In genomic region chr15:60424006-60424405, GRCh38 we compare ENCODE assay signal across 12 cellular contexts. TPM values are rescaled to one million over a fixed set of nuclear protein-coding genes. Genes with fewer than 3 reads are reported as not detected.
A peak's percentile ranks its signal among the peaks of the same experiment; 100 is the strongest.
DNase-seq lines count a peak whose midpoint lies in the region; ATAC-seq and TF ChIP-seq lines count a peak whose summit lies in the region.
"Had no signal": no experiment of that assay in that cellular context is flagged by ENCODE, and none has a peak within 500 bp of the region (broad histone marks: within the 10 kb centered on the region; RNA-seq: fewer than 3 reads in every experiment).

No MANE protein-coding gene starts in this region.

- H3K27me3 ChIP-seq in Caco-2 (replicated peaks; ENCODE audit: control insufficient read depth, insufficient read depth, low read length) (no peaks in the 10 kb centered on the region), ectodermal cell (ENCODE audit: control insufficient read depth, insufficient read depth, low read length, poor library complexity, severe bottlenecking) (no peaks in the 10 kb centered on the region), neural progenitor cell (no peaks in the 10 kb centered on the region)

- H3K9me3 Mint-ChIP-seq in Caco-2 (ENCODE audit: unreplicated experiment) (no peaks in the 10 kb centered on the region), neural progenitor cell (no peaks in the 10 kb centered on the region)
- H3K9me3 Mint-ChIP-seq: activated naive CD4-positive, alpha-beta T cell treated with anti-CD3 and anti-CD28 coated beads, Interleukin-2, amount 10 ng/mL, durations not matched to agents 7 days and 5 days had no signal

- ATAC-seq in GM19351 (IDR thresholded peaks at IDR 0.05; ENCODE audit: unreplicated experiment) (no peak), GM19395 (IDR thresholded peaks at IDR 0.05; ENCODE audit: unreplicated experiment) (no peak)
- ATAC-seq: psoas muscle had no signal

- TF ChIP-seq CTCF in Caco-2 (IDR thresholded peaks at IDR 0.05; ENCODE audit: insufficient read depth in 1 of 2, low read depth in 1 of 2, low read length in 1 of 2, severe bottlenecking in 1 of 2, unreplicated experiment in 1 of 2) (no peak), RWPE1 (conservative IDR thresholded peaks at IDR 0.05; ENCODE audit: low read depth) (no peak), neural progenitor cell (IDR thresholded peaks at IDR 0.05) (no peak)

- H3K4me1 ChIP-seq in Caco-2: peaks cover 20% of the 10 kb centered on the region; the same call in 1 of the 2 replicates
- peaks cover 21% of the 10 kb centered on the region for H3K4me1 ChIP-seq in ectodermal cell (ENCODE audit: control insufficient read depth, insufficient read depth, low read length)
- H3K4me1 ChIP-seq in neural progenitor cell: peaks cover 17% of the 10 kb centered on the region

- no peaks in the 10 kb centered on the region for H3K36me3 ChIP-seq in Caco-2 (ENCODE audit: control insufficient read depth, insufficient read depth, low read length)
- no peaks in the 10 kb centered on the region for H3K36me3 ChIP-seq in ectodermal cell (ENCODE audit: control insufficient read depth, insufficient read depth, low read length)
- H3K36me3 ChIP-seq in neural progenitor cell: no peaks in the 10 kb centered on the region

- H3K27ac ChIP-seq in RWPE1 (peak overlapping the region; percentile 60; the same call in 1 of the 2 replicates), ectodermal cell (ENCODE audit: insufficient read depth, low read depth, low read length, poor library complexity, severe bottlenecking) (peak overlapping the region; percentile 67), neural progenitor cell (peak overlapping the region; percentile 39)
- H3K27ac ChIP-seq: psoas muscle had no signal

- no TSS peak for BruUV-seq in Caco-2 (replicated peaks; lab: Mats Ljungman, UMichigan)

- CTCF ChIA-PET in Caco-2 (lab: Charles Lee) (no interaction called here), RWPE1 (lab: Yijun Ruan, JAX) (interaction anchor here (3.1 kb wide), 1 partner anchor 20 kb away, joined by 8 read pairs; no protein-coding TSS in a partner anchor)

- peak overlapping the region; percentile 54 for H3K27ac Mint-ChIP-seq in Caco-2 (ENCODE audit: unreplicated experiment)
- H3K27ac Mint-ChIP-seq in neural progenitor cell: peak overlapping the region; percentile 78

- H3K4me2 ChIP-seq in neural progenitor cell: peak overlapping the region; percentile 54

- H3K4me1 Mint-ChIP-seq in Caco-2 (ENCODE audit: low read depth, unreplicated experiment): peaks cover 22% of the 10 kb centered on the region
- H3K4me1 Mint-ChIP-seq in neural progenitor cell: peaks cover 31% of the 10 kb centered on the region

- H4K20me1 ChIP-seq in neural progenitor cell (ENCODE audit: low read depth): peaks cover 5% of the 10 kb centered on the region

- no peaks in the 10 kb centered on the region for H3K36me3 Mint-ChIP-seq in Caco-2 (ENCODE audit: insufficient read depth, unreplicated experiment)
- H3K36me3 Mint-ChIP-seq in neural progenitor cell: peaks cover 12% of the 10 kb centered on the region

- H3K4me3 Mint-ChIP-seq in Caco-2 (ENCODE audit: unreplicated experiment): no peak overlapping the region
- peak overlapping the region; percentile 7 for H3K4me3 Mint-ChIP-seq in neural progenitor cell
- H3K4me3 Mint-ChIP-seq: activated naive CD4-positive, alpha-beta T cell treated with anti-CD3 and anti-CD28 coated beads, Interleukin-2, amount 10 ng/mL, durations not matched to agents 7 days and 5 days had no signal

- intact Hi-C loops in Caco-2 (cut with micrococcal nuclease; ENCODE audit: unreplicated experiment): no loop called here

- POLR2A ChIA-PET in Caco-2 (lab: Charles Lee) (no interaction called here), RWPE1 (lab: Yijun Ruan, JAX; ENCODE audit: low non-redundant PET) (no interaction called here)

- H3K9ac ChIP-seq in neural progenitor cell: no peak overlapping the region

- H3F3A ChIP-seq in neural progenitor cell (ENCODE audit: low read depth): peaks cover 6% of the 10 kb centered on the region

- DNase-seq in Caco-2 (no peak), RWPE1 (ENCODE audit: low spot score) (no peak), neural progenitor cell (ENCODE audit: low spot score) (no peak), NCI-H1694 treated with DMSO at 0.1 percent for 48 hours (lab: John Stamatoyannopoulos, UW) (no peak)
- DNase-seq in stimulated activated CD4-positive, alpha-beta T cell treated with anti-CD3 and anti-CD28 coated beads, Interleukin-12 subunit alpha, Interleukin-12 subunit beta, amount 100 ng/mL, for 4 hours: no peak
- DNase-seq: NCI-H1436, NCI-H82, psoas muscle had no signal

- H3K4me3 ChIP-seq in Caco-2 (ENCODE audit: low read depth, low read length): no peak overlapping the region
- H3K4me3 ChIP-seq in ectodermal cell (ENCODE audit: insufficient read depth, low read depth, low read length): no peak overlapping the region
- H3K4me3 ChIP-seq in neural progenitor cell: no peak overlapping the region
- H3K4me3 ChIP-seq: psoas muscle had no signal

- H2AFZ ChIP-seq in neural progenitor cell (replicated peaks): no peak overlapping the region

- H3K9me3 ChIP-seq in Caco-2: no peaks in the 10 kb centered on the region
- no peaks in the 10 kb centered on the region for H3K9me3 ChIP-seq in ectodermal cell (ENCODE audit: control insufficient read depth, low read length)
- H3K9me3 ChIP-seq in neural progenitor cell (ENCODE audit: low read depth): no peaks in the 10 kb centered on the region
- H3K9me3 ChIP-seq: psoas muscle had no signal

- no peaks in the 10 kb centered on the region for H3K79me2 ChIP-seq in neural progenitor cell (ENCODE audit: low read depth)

- 90 to 94% methylated on average over 1 of the region's 1 CpG for WGBS in ectodermal cell, 2 experiments

- H3K27me3 Mint-ChIP-seq in Caco-2 (ENCODE audit: insufficient read depth, unreplicated experiment) (no peaks in the 10 kb centered on the region), neural progenitor cell (ENCODE audit: insufficient read depth, low read depth) (no peaks in the 10 kb centered on the region)
- H3K27me3 Mint-ChIP-seq: activated naive CD4-positive, alpha-beta T cell treated with anti-CD3 and anti-CD28 coated beads, Interleukin-2, amount 10 ng/mL, durations not matched to agents 7 days and 5 days had no signal

RNA-seq across cellular contexts. Expression of gene ANXA2, which starts 26.2 kb away (rescaled TPM):
- total RNA-seq in Caco-2 (2022) (1,141 and 1,158 TPM in 2 replicates), neural progenitor cell (ENCODE audit: low replicate concordance) (20.1 and 21.8 TPM in 2 replicates)
- polyA plus RNA-seq in ectodermal cell (2013, experiment 1 of 4): 200 TPM
- polyA plus RNA-seq in ectodermal cell (2013, experiment 2 of 4): 165 TPM
- polyA plus RNA-seq in ectodermal cell (2013, experiment 3 of 4): 152 TPM
- 175 TPM for polyA plus RNA-seq in ectodermal cell (2013, experiment 4 of 4)

RNA-seq across cellular contexts. Expression of gene ICE2, which starts 54.9 kb away (rescaled TPM):
- total RNA-seq in Caco-2 (2022) (42.3 and 44.5 TPM in 2 replicates), neural progenitor cell (ENCODE audit: low replicate concordance) (69.8 and 95.3 TPM in 2 replicates)
- polyA plus RNA-seq in ectodermal cell (2013, experiment 1 of 4): 76.5 TPM
- 89.9 TPM for polyA plus RNA-seq in ectodermal cell (2013, experiment 2 of 4)
- polyA plus RNA-seq in ectodermal cell (2013, experiment 3 of 4): 73.4 TPM
- 82.0 TPM for polyA plus RNA-seq in ectodermal cell (2013, experiment 4 of 4)

Comparison
In these comparisons a context has a peak if more than half of its experiments do, and no peak if none do; other contexts are left out.
1. RNA of gene ANXA2, which starts 26.2 kb away (total RNA-seq): 1,141 to 1,158 TPM in Caco-2; 20.1 to 21.8 TPM in neural progenitor cell; every median in the first group is over 10 times any median in the second.
2. Peak in every context shown above with its lines, with median percentiles within 50 percentile points of each other: H3K27ac ChIP-seq.